In genomic region chr17:41675157-41676057, GRCh38 we compare ENCODE assay signal across 11 cellular contexts. TPM values are rescaled to one million over a fixed set of nuclear protein-coding genes. Genes with fewer than 3 reads are reported as not detected.
"Had no signal": no experiment of that assay in that cellular context is flagged by ENCODE, and none has a peak within 500 bp of the region (broad histone marks: within the 10 kb centered on the region; RNA-seq: fewer than 3 reads in every experiment).

No MANE protein-coding gene starts in this region.

RNA-seq across cellular contexts. Expression of gene GAST, which starts 36.7 kb away (rescaled TPM):
- total RNA-seq: activated CD4-positive, alpha-beta memory T cell treated with anti-CD3 and anti-CD28 coated beads for 36 hours; activated CD4-positive, alpha-beta T cell treated with anti-CD3 and anti-CD28 coated beads for 36 hours; cardiac muscle cell; dermis microvascular lymphatic vessel endothelial cell; glomerular endothelial cell; left ventricle myocardium superior; omental fat pad; psoas muscle; testis; ureter had no signal
- polyA plus RNA-seq: cardiac muscle cell, neural cell, psoas muscle had no signal

RNA-seq across cellular contexts. Expression of gene KRT17, which starts 51.0 kb away (rescaled TPM):
- total RNA-seq: activated CD4-positive, alpha-beta memory T cell treated with anti-CD3 and anti-CD28 coated beads for 36 hours; activated CD4-positive, alpha-beta T cell treated with anti-CD3 and anti-CD28 coated beads for 36 hours; cardiac muscle cell; left ventricle myocardium superior; psoas muscle had no signal
- polyA plus RNA-seq: neural cell had no signal

RNA-seq across cellular contexts. Expression of gene HAP1, which starts 59.0 kb away (rescaled TPM):
- total RNA-seq: activated CD4-positive, alpha-beta memory T cell treated with anti-CD3 and anti-CD28 coated beads for 36 hours; activated CD4-positive, alpha-beta T cell treated with anti-CD3 and anti-CD28 coated beads for 36 hours; left ventricle myocardium superior had no signal
